18 cellular contexts compared by ENCODE assay signal in genomic region chr7:51297986-51298385, GRCh38. TPM values are rescaled to one million over a fixed set of nuclear protein-coding genes. Genes with fewer than 3 reads are reported as not detected.
DNase-seq lines count a peak whose midpoint lies in the region; ATAC-seq and TF ChIP-seq lines count a peak whose summit lies in the region.
"Had no signal": no experiment of that assay in that cellular context is flagged by ENCODE, and none has a peak within 500 bp of the region (broad histone marks: within the 10 kb centered on the region; RNA-seq: fewer than 3 reads in every experiment).

No MANE protein-coding gene starts in this region.

- no peaks in the 10 kb centered on the region for H3K36me3 ChIP-seq in psoas muscle (ENCODE audit: insufficient read depth in 1 of 2, low read depth in 1 of 2)
- H3K36me3 ChIP-seq in naive thymus-derived CD4-positive, alpha-beta T cell (ENCODE audit: control insufficient read depth in 2 of 3, insufficient read depth in 3 of 3, low read length in 3 of 3), result no peaks in the 10 kb centered on the region

- TF ChIP-seq CTCF in dorsolateral prefrontal cortex (IDR thresholded peaks at IDR 0.05 in 54 of 56, conservative IDR thresholded peaks at IDR 0.05 in 2 of 56; ENCODE audit: low read depth in 1 of 56, partially characterized antibody in 56 of 56) (no peak), psoas muscle (IDR thresholded peaks at IDR 0.05) (no peak)

- 80 to 88% (median 81%) methylated on average over 3 of the region's 3 CpGs for WGBS in psoas muscle, 3 donors

- H3K9me3 Mint-ChIP-seq in stimulated activated naive CD8-positive, alpha-beta T cell treated with anti-CD3 and anti-CD28 coated beads, Interleukin-15, amount 100 ng/mL, for 72 hours, result no peaks in the 10 kb centered on the region
- peaks cover 0 to 3% (median 0%) of the 10 kb centered on the region in 11 donors for H3K9me3 Mint-ChIP-seq in naive thymus-derived CD4-positive, alpha-beta T cell
- H3K9me3 Mint-ChIP-seq: CD4-positive, alpha-beta T cell; GM23338 had no signal

- H3K27me3 ChIP-seq in dorsolateral prefrontal cortex (no peaks in the 10 kb centered on the region), psoas muscle (ENCODE audit: insufficient read depth in 3 of 3, low read length in 2 of 3) (no peaks in the 10 kb centered on the region)
- no peaks in the 10 kb centered on the region for H3K27me3 ChIP-seq in naive thymus-derived CD4-positive, alpha-beta T cell (ENCODE audit: control insufficient read depth in 2 of 2, insufficient read depth in 2 of 2, low read length in 2 of 2)

- H3K27ac ChIP-seq in dorsolateral prefrontal cortex, result peak overlapping the region in 57 of 59 donors; percentile 12 to 100 (median 98)
- H3K27ac ChIP-seq in psoas muscle, result peak overlapping the region; percentile 6
- H3K27ac ChIP-seq in naive thymus-derived CD4-positive, alpha-beta T cell (ENCODE audit: low read depth, low read length), result no peak overlapping the region
- H3K27ac ChIP-seq: 22Rv1, A549, C4-2B had no signal

- H3K9me3 ChIP-seq in psoas muscle, result no peaks in the 10 kb centered on the region
- no peaks in the 10 kb centered on the region for H3K9me3 ChIP-seq in naive thymus-derived CD4-positive, alpha-beta T cell (ENCODE audit: control insufficient read depth in 2 of 3, low read length in 3 of 3)
- H3K9me3 ChIP-seq: A549, Caco-2 had no signal

- ATAC-seq in Right ventricle myocardium inferior, result no peak
- ATAC-seq in psoas muscle, result no peak
- ATAC-seq in HG03108 (IDR thresholded peaks at IDR 0.05; ENCODE audit: unreplicated experiment), result no peak
- no peak for ATAC-seq in stimulated activated naive CD8-positive, alpha-beta T cell treated with anti-CD3 and anti-CD28 coated beads, Interleukin-15, amount 100 ng/mL, for 72 hours
- ATAC-seq in naive thymus-derived CD4-positive, alpha-beta T cell, result no peak
- ATAC-seq: A549, GM23338, HCT116 had no signal

- intact Hi-C loops in cardiac septum (cut with DNase I), result no loop called here
- intact Hi-C loops in Right ventricle myocardium inferior (cut with DNase I), result no loop called here
- intact Hi-C loops in dorsolateral prefrontal cortex (cut with DNase I), result no loop called here
- intact Hi-C loops in psoas muscle (cut with DNase I), result no loop called here
- intact Hi-C loops in naive thymus-derived CD4-positive, alpha-beta T cell (cut with micrococcal nuclease), result no loop called here

- no peaks in the 10 kb centered on the region for H3K36me3 Mint-ChIP-seq in naive thymus-derived CD4-positive, alpha-beta T cell

- no peak overlapping the region for H3K27ac Mint-ChIP-seq in stimulated activated naive CD8-positive, alpha-beta T cell treated with anti-CD3 and anti-CD28 coated beads, Interleukin-15, amount 100 ng/mL, for 72 hours
- no peak overlapping the region for H3K27ac Mint-ChIP-seq in naive thymus-derived CD4-positive, alpha-beta T cell
- H3K27ac Mint-ChIP-seq: CD4-positive, alpha-beta T cell; GM23338 had no signal

- DNase-seq in cardiac septum (ENCODE audit: low spot score) (peak; percentile 51), Right ventricle myocardium inferior (ENCODE audit: missing footprints) (no peak), dorsolateral prefrontal cortex (no peak), psoas muscle (no peak), NCI-H2227 treated with DMSO at 0.1 percent for 48 hours (lab: John Stamatoyannopoulos, UW) (no peak)
- no peak for DNase-seq in stimulated activated naive CD8-positive, alpha-beta T cell treated with anti-CD3 and anti-CD28 coated beads, Interleukin-15, amount 100 ng/mL, for 72 hours
- DNase-seq in naive thymus-derived CD4-positive, alpha-beta T cell, result no peak
- DNase-seq: AML-193; Caco-2; CD4-positive, alpha-beta T cell; H7 had no signal

- peaks cover 10% of the 10 kb centered on the region for H3K27me3 Mint-ChIP-seq in stimulated activated naive CD8-positive, alpha-beta T cell treated with anti-CD3 and anti-CD28 coated beads, Interleukin-15, amount 100 ng/mL, for 72 hours
- H3K27me3 Mint-ChIP-seq in naive thymus-derived CD4-positive, alpha-beta T cell, result peaks cover 0 to 10% (median 0%) of the 10 kb centered on the region in 5 donors
- H3K27me3 Mint-ChIP-seq: CD4-positive, alpha-beta T cell had no signal

- CTCF ChIA-PET in naive thymus-derived CD4-positive, alpha-beta T cell (lab: Charles Lee), result no interaction called here

- POLR2A ChIA-PET in naive thymus-derived CD4-positive, alpha-beta T cell (lab: Charles Lee), result no interaction called here

- H3K4me1 Mint-ChIP-seq in stimulated activated naive CD8-positive, alpha-beta T cell treated with anti-CD3 and anti-CD28 coated beads, Interleukin-15, amount 100 ng/mL, for 72 hours, result no peaks in the 10 kb centered on the region
- H3K4me1 Mint-ChIP-seq in naive thymus-derived CD4-positive, alpha-beta T cell, result no peaks in the 10 kb centered on the region

- H3K4me3 ChIP-seq in dorsolateral prefrontal cortex (no peak overlapping the region), psoas muscle (no peak overlapping the region)
- no peak overlapping the region for H3K4me3 ChIP-seq in naive thymus-derived CD4-positive, alpha-beta T cell (ENCODE audit: low read length)
- H3K4me3 ChIP-seq: A549, GM23338 had no signal

- no peak overlapping the region for H3K4me3 Mint-ChIP-seq in stimulated activated naive CD8-positive, alpha-beta T cell treated with anti-CD3 and anti-CD28 coated beads, Interleukin-15, amount 100 ng/mL, for 72 hours
- H3K4me3 Mint-ChIP-seq in naive thymus-derived CD4-positive, alpha-beta T cell, result no peak overlapping the region
- H3K4me3 Mint-ChIP-seq: CD4-positive, alpha-beta T cell; GM23338 had no signal

- peaks cover 26% of the 10 kb centered on the region for H3K4me1 ChIP-seq in psoas muscle
- no peaks in the 10 kb centered on the region for H3K4me1 ChIP-seq in naive thymus-derived CD4-positive, alpha-beta T cell (ENCODE audit: control insufficient read depth in 2 of 2, insufficient read depth in 2 of 2, low read length in 2 of 2)

RNA-seq across cellular contexts. Expression of gene COBL, which starts 18.6 kb away (rescaled TPM):
- total RNA-seq in cardiac septum, result 109 TPM
- total RNA-seq in Right ventricle myocardium inferior, result 88.3 TPM
- 100 to 1,000 TPM in 118 of 120 experiments, 10 to 100 TPM in 2; 94.0 to 204 (median 136) TPM for total RNA-seq in dorsolateral prefrontal cortex
- 100 to 1,000 TPM in 3 of 4 donors, 10 to 100 TPM in 1; 57.5 to 139 (median 117) TPM for total RNA-seq in psoas muscle
- polyA plus RNA-seq in psoas muscle, result 100 to 1,000 TPM in 2 of 3 donors, 10 to 100 TPM in 1; 59.5 to 122 (median 115) TPM
- total RNA-seq in naive thymus-derived CD4-positive, alpha-beta T cell, result under 1 TPM in 1 of 5 experiments, not detected in 4; 0.08 TPM
- not detected for polyA plus RNA-seq in naive thymus-derived CD4-positive, alpha-beta T cell
- total RNA-seq: CD4-positive, alpha-beta T cell had no signal
- polyA plus RNA-seq: BJ had no signal

Comparison
In these comparisons a context has a peak if more than half of its experiments do, and no peak if none do; other contexts are left out.
1. RNA of gene COBL, which starts 18.6 kb away (total RNA-seq): 94.0 to 204 TPM in dorsolateral prefrontal cortex, 57.5 to 139 TPM in psoas muscle, 109 TPM in cardiac septum (single experiment) and 88.3 TPM in Right ventricle myocardium inferior (single experiment); 0.08 TPM in naive thymus-derived CD4-positive, alpha-beta T cell; every median in the first group is over 10 times any median in the second.